In genomic region chr17:39952665-39953470, GRCh38 we compare ENCODE assay signal across 8 cellular contexts. TPM values are rescaled to one million over a fixed set of nuclear protein-coding genes. Genes with fewer than 3 reads are reported as not detected.
DNase-seq lines count a peak whose midpoint lies in the region; ATAC-seq lines count a peak whose summit lies in the region.

No MANE protein-coding gene starts in this region.

- CTCF ChIA-PET in activated CD4-positive, alpha-beta T cell treated with anti-CD3 and anti-CD28 coated beads for 36 hours (lab: Charles Lee), result interaction anchor here (1.1 to 8.7 kb wide), 2 partner anchors 25 to 27 kb away, joined by 3 to 87 read pairs; partner anchors contain the start of gene PSMD3

- peak overlapping the region; percentile 73 for H3K4me3 Mint-ChIP-seq in activated CD4-positive, alpha-beta T cell treated with anti-CD3 and anti-CD28 coated beads for 36 hours

- H3K27ac ChIP-seq in cingulate gyrus (ENCODE audit: low read depth, low read length) (peak overlapping the region; percentile 83), layer of hippocampus (ENCODE audit: low read depth, low read length) (peak overlapping the region; percentile 64)

- H3K4me1 Mint-ChIP-seq in activated CD4-positive, alpha-beta T cell treated with anti-CD3 and anti-CD28 coated beads for 36 hours, result peaks cover 12% of the 10 kb centered on the region

- H3K36me3 Mint-ChIP-seq in activated CD4-positive, alpha-beta T cell treated with anti-CD3 and anti-CD28 coated beads for 36 hours (ENCODE audit: low read depth), result no peaks in the 10 kb centered on the region

- ATAC-seq in GM18909 (IDR thresholded peaks at IDR 0.05; ENCODE audit: poor library complexity, unreplicated experiment) (peak; percentile 81), HG03159 (IDR thresholded peaks at IDR 0.05; ENCODE audit: unreplicated experiment) (peak; percentile 69)
- peak; percentile 87 for ATAC-seq in activated CD4-positive, alpha-beta T cell treated with anti-CD3 and anti-CD28 coated beads for 36 hours

- H3K27me3 Mint-ChIP-seq in activated CD4-positive, alpha-beta T cell treated with anti-CD3 and anti-CD28 coated beads for 36 hours, result no peaks in the 10 kb centered on the region

- intact Hi-C loops in activated CD4-positive, alpha-beta T cell treated with anti-CD3 and anti-CD28 coated beads for 36 hours (cut with DNase I, micrococcal nuclease), result loop anchor here (1.0 to 10.0 kb wide), 8 partner anchors 26 to 548 kb away; partner anchors contain the start of genes LRRC3C (in 2 of the 2), ORMDL3 (in 2 of the 2), CDK12 (in 1 of the 2) and FBXL20 (in 1 of the 2)

- H3K27ac Mint-ChIP-seq in activated CD4-positive, alpha-beta T cell treated with anti-CD3 and anti-CD28 coated beads for 36 hours, result peak overlapping the region; percentile 69

- H3K9me3 Mint-ChIP-seq in activated CD4-positive, alpha-beta T cell treated with anti-CD3 and anti-CD28 coated beads for 36 hours (ENCODE audit: low read depth), result no peaks in the 10 kb centered on the region

- no peaks in the 10 kb centered on the region for H3K27me3 ChIP-seq in layer of hippocampus (ENCODE audit: control insufficient read depth, insufficient read depth, low read length)

- DNase-seq in AG08395 (ENCODE audit: low spot score), result peak; percentile 98
- DNase-seq in NCI-H446 treated with DMSO at 0.1 percent for 48 hours (lab: John Stamatoyannopoulos, UW), result peak; percentile 72
- DNase-seq in activated CD4-positive, alpha-beta T cell treated with anti-CD3 and anti-CD28 coated beads for 36 hours, result peak; percentile 98
- DNase-seq in stimulated activated CD4-positive, alpha-beta T cell treated with anti-CD3 and anti-CD28 coated beads, Interleukin-1b, Interleukin-23, amount 100 ng/mL, for 1 hour (ENCODE audit: low read depth in 2 of 2), result peak; percentile 76 to 97

- POLR2A ChIA-PET in activated CD4-positive, alpha-beta T cell treated with anti-CD3 and anti-CD28 coated beads for 36 hours (lab: Charles Lee), result no interaction called here

RNA-seq across cellular contexts. Expression of gene GSDMA, which starts 9.9 kb away (rescaled TPM):
- 1 to 10 TPM in 1 of 2 experiments, under 1 TPM in 1; 0.98 to 1.1 TPM for total RNA-seq in activated CD4-positive, alpha-beta T cell treated with anti-CD3 and anti-CD28 coated beads for 36 hours

RNA-seq across cellular contexts. Expression of gene LRRC3C, which starts 25.3 kb away (rescaled TPM):
- total RNA-seq in activated CD4-positive, alpha-beta T cell treated with anti-CD3 and anti-CD28 coated beads for 36 hours, result not detected

RNA-seq across cellular contexts. Expression of gene ORMDL3, which starts 25.5 kb away (rescaled TPM):
- total RNA-seq in activated CD4-positive, alpha-beta T cell treated with anti-CD3 and anti-CD28 coated beads for 36 hours, result 10 to 100 TPM; 46.8 to 64.9 TPM

RNA-seq across cellular contexts. Expression of gene PSMD3, which starts 27.7 kb away (rescaled TPM):
- total RNA-seq in activated CD4-positive, alpha-beta T cell treated with anti-CD3 and anti-CD28 coated beads for 36 hours, result 100 to 1,000 TPM; 141 to 146 TPM

RNA-seq across cellular contexts. Expression of gene GSDMB, which starts 34.4 kb away (rescaled TPM):
- total RNA-seq in activated CD4-positive, alpha-beta T cell treated with anti-CD3 and anti-CD28 coated beads for 36 hours, result 10 to 100 TPM; 17.7 to 18.5 TPM

Comparison
In these comparisons a context has a peak if more than half of its experiments do, and no peak if none do; other contexts are left out.
1. Peak in every context shown above with its lines: DNase-seq, ATAC-seq and H3K27ac ChIP-seq.